In genomic region chr2:45141883-45142866, GRCh38 we compare ENCODE assay signal across 20 cellular contexts.
DNase-seq lines count a peak whose midpoint lies in the region; ATAC-seq and TF ChIP-seq lines count a peak whose summit lies in the region.
"Had no signal": no experiment of that assay in that cellular context is flagged by ENCODE, and none has a peak within 500 bp of the region (broad histone marks: within the 10 kb centered on the region; RNA-seq: fewer than 3 reads in every experiment).

No MANE protein-coding gene starts in this region.

- peaks cover 9% of the 10 kb centered on the region for H3K36me3 Mint-ChIP-seq in osteocyte (ENCODE audit: unreplicated experiment)
- H3K36me3 Mint-ChIP-seq: CD4-positive, alpha-beta memory T cell had no signal

- ATAC-seq in GM18909 (IDR thresholded peaks at IDR 0.05; ENCODE audit: poor library complexity, unreplicated experiment): peak; percentile 75
- peak; percentile 79 for ATAC-seq in HG02623 (IDR thresholded peaks at IDR 0.05; ENCODE audit: unreplicated experiment)
- peak; percentile 77 for ATAC-seq in HG03460 (IDR thresholded peaks at IDR 0.05; ENCODE audit: unreplicated experiment)
- no peak for ATAC-seq in HG03135 (IDR thresholded peaks at IDR 0.05; ENCODE audit: unreplicated experiment)
- ATAC-seq in HG02678 (IDR thresholded peaks at IDR 0.05; ENCODE audit: unreplicated experiment): no peak

- no peak overlapping the region for H3K4me3 ChIP-seq in GM12865 (ENCODE audit: low read depth, low read length)
- H3K4me3 ChIP-seq: colonic mucosa, left ventricle myocardium inferior, sigmoid colon, SJCRH30 had no signal

- peaks cover 16% of the 10 kb centered on the region for H3K27me3 Mint-ChIP-seq in osteocyte (ENCODE audit: unreplicated experiment)

- no peak overlapping the region for H3K4me3 Mint-ChIP-seq in osteocyte (ENCODE audit: unreplicated experiment)
- H3K4me3 Mint-ChIP-seq: CD4-positive, alpha-beta memory T cell had no signal

- H3K27ac Mint-ChIP-seq in osteocyte (ENCODE audit: unreplicated experiment): no peak overlapping the region
- H3K27ac Mint-ChIP-seq: CD4-positive, alpha-beta memory T cell had no signal

- TF ChIP-seq CTCF in GM12865 (IDR thresholded peaks at IDR 0.05; ENCODE audit: insufficient read depth, low read depth, low read length, missing control alignments): no peak
- no peak for TF ChIP-seq CTCF in osteocyte (IDR thresholded peaks at IDR 0.05)

- H3K9me3 Mint-ChIP-seq in osteocyte (ENCODE audit: unreplicated experiment): peaks cover 10% of the 10 kb centered on the region

- peaks cover 6% of the 10 kb centered on the region for H3K4me1 Mint-ChIP-seq in osteocyte (ENCODE audit: unreplicated experiment)
- H3K4me1 Mint-ChIP-seq: CD4-positive, alpha-beta memory T cell had no signal

- DNase-seq in GM12865 (ENCODE audit: low read depth) (peak; percentile 28), osteocyte (ENCODE audit: extremely low spot score, unreplicated experiment) (no peak), T-helper 2 cell (no peak)
- DNase-seq: ACHN; activated CD4-positive, alpha-beta T cell treated with anti-CD3 and anti-CD28 coated beads for 4 hours; activated naive CD4-positive, alpha-beta T cell treated with anti-CD3 and anti-CD28 coated beads, Interleukin-2, amount 50 U/mL, for 16 hours; CD4-positive, alpha-beta memory T cell; colonic mucosa; left ventricle myocardium inferior; NCI-H146; NCI-H345; sigmoid colon; SJCRH30; stimulated activated CD4-positive, alpha-beta T cell treated with anti-CD3 and anti-CD28 coated beads, Interleukin-1b, Interleukin-23, amount 100 ng/mL, for 48 hours; substantia nigra had no signal

Comparison
In these comparisons a context has a peak if more than half of its experiments do, and no peak if none do; other contexts are left out.
1. ATAC-seq: peak in GM18909 (single experiment), HG02623 (single experiment) and HG03460 (single experiment); none in HG03135 (single experiment) and HG02678 (single experiment).